9 cellular contexts compared by ENCODE assay signal in the genomic region with DNA sequence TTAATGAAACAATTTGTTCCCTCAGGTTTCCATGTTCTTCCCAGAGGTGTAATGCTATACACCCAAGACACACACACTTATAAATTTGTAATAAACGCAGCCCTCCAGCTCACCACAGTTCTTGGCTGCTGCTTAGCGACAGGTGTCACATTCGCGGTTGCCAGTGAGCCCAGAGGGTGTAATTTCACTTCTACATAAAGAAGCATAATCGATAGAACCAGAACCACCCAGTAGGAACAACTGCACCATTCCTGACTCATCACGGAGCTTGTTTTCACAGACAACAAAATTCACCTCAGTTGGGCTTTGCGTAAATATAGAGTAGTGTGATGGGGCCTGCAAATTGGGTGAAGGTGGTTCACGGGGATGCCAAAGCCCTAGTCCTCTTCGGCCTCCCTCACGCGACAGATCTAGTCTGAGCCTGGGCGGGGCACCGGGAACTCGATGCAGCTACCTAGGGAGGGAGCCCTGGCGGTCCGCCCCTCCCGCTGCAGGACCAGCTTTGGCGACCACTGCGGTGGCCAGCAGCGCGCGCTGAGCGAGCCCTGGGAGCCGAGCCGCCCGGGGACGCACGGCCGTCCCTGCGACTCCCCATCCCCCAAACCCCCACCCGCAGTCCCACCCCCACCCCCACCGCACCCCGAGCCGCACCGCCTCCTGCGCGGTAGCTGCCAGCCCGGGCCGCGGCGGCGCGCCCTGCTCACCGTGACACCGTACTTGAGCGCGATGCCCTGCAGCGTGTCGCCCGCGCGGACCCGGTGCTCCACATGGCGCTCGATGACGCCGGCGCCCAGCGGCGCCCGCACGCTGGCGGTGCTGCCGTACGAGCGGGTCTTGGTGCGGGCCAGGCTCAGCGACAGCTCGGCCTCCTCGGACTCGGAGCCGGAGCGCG. TPM values are rescaled to one million over a fixed set of nuclear protein-coding genes. Genes with fewer than 3 reads are reported as not detected.
A peak's percentile ranks its signal among the peaks of the same experiment; 100 is the strongest.
DNase-seq lines count a peak whose midpoint lies in the region; ATAC-seq, FAIRE-seq and TF ChIP-seq lines count a peak whose summit lies in the region.
"Had no signal": no experiment of that assay in that cellular context is flagged by ENCODE, and none has a peak within 500 bp of the region (broad histone marks: within the 10 kb centered on the region; RNA-seq: fewer than 3 reads in every experiment).

No MANE protein-coding gene starts in this region.

- H3K4me3 Mint-ChIP-seq in IgD-negative memory B cell (peak overlapping the region; percentile 93 to 98 (median 96)), brain (peak overlapping the region; percentile 82 to 90 (median 84))
- peak overlapping the region; percentile 85 for H3K4me3 Mint-ChIP-seq in T-helper 2 cell treated with Interferon-gamma antibody and Interleukin-4, amounts not matched to agents 5 μg/mL and 100 μg/mL, for 36 hours

- peak overlapping the region; percentile 83 to 95 (median 94) for H3K27ac Mint-ChIP-seq in IgD-negative memory B cell
- H3K27ac Mint-ChIP-seq in T-helper 2 cell treated with Interferon-gamma antibody and Interleukin-4, amounts not matched to agents 5 μg/mL and 100 μg/mL, for 36 hours = peak overlapping the region; percentile 70
- H3K27ac Mint-ChIP-seq in brain = peak overlapping the region in 4 of 5 experiments; percentile 52 to 93 (median 90)

- intact Hi-C loops in kidney (cut with DNase I) = no loop called here

- peaks cover 2% of the 10 kb centered on the region for H3K27me3 Mint-ChIP-seq in IgD-negative memory B cell
- H3K27me3 Mint-ChIP-seq in T-helper 2 cell treated with Interferon-gamma antibody and Interleukin-4, amounts not matched to agents 5 μg/mL and 100 μg/mL, for 36 hours (ENCODE audit: low read depth) = peaks cover 3% of the 10 kb centered on the region
- peaks cover 10% of the 10 kb centered on the region for H3K27me3 Mint-ChIP-seq in brain

- DNase-seq in DMS53 (lab: John Stamatoyannopoulos, UW) (peak; percentile 77), kidney (peak; percentile 80)
- DNase-seq in T-helper 2 cell treated with Interferon-gamma antibody and Interleukin-4, amounts not matched to agents 5 μg/mL and 100 μg/mL, for 36 hours (ENCODE audit: low spot score) = peak; percentile 39
- DNase-seq in stimulated activated CD4-positive, alpha-beta T cell treated with anti-CD3 and anti-CD28 coated beads, Interleukin-12 subunit alpha, Interleukin-12 subunit beta, amount 100 ng/mL, for 48 hours (ENCODE audit: low read depth in 2 of 3, low spot score in 1 of 3) = peak in 2 of 3 donors; percentile 38 to 41

- H3K4me1 Mint-ChIP-seq in IgD-negative memory B cell (peaks cover 44 to 55% (median 53%) of the 10 kb centered on the region in 3 donors), brain (peaks cover 27% of the 10 kb centered on the region)
- peaks cover 55% of the 10 kb centered on the region for H3K4me1 Mint-ChIP-seq in T-helper 2 cell treated with Interferon-gamma antibody and Interleukin-4, amounts not matched to agents 5 μg/mL and 100 μg/mL, for 36 hours (ENCODE audit: low read depth)

- peak overlapping the region; percentile 57 to 59 for H3K4me3 ChIP-seq in kidney (ENCODE audit: low read length in 2 of 2)

- peaks cover 6% of the 10 kb centered on the region for H3K36me3 Mint-ChIP-seq in IgD-negative memory B cell
- peaks cover 14% of the 10 kb centered on the region for H3K36me3 Mint-ChIP-seq in T-helper 2 cell treated with Interferon-gamma antibody and Interleukin-4, amounts not matched to agents 5 μg/mL and 100 μg/mL, for 36 hours (ENCODE audit: low read depth)
- H3K36me3 Mint-ChIP-seq in brain = no peaks in the 10 kb centered on the region

- H3K9me3 Mint-ChIP-seq in IgD-negative memory B cell = no peaks in the 10 kb centered on the region
- no peaks in the 10 kb centered on the region for H3K9me3 Mint-ChIP-seq in T-helper 2 cell treated with Interferon-gamma antibody and Interleukin-4, amounts not matched to agents 5 μg/mL and 100 μg/mL, for 36 hours
- no peaks in the 10 kb centered on the region for H3K9me3 Mint-ChIP-seq in brain

- ATAC-seq in GM21381 (IDR thresholded peaks at IDR 0.05; ENCODE audit: unreplicated experiment) (peak; percentile 31), GM18873 (IDR thresholded peaks at IDR 0.05; ENCODE audit: low FRiP score, unreplicated experiment) (no peak)

- H3K9me3 ChIP-seq in kidney (ENCODE audit: control insufficient read depth in 1 of 2, low read length in 2 of 2) = no peaks in the 10 kb centered on the region

- H3K27ac ChIP-seq in kidney (ENCODE audit: low read depth in 2 of 2, low read length in 2 of 2) = peak overlapping the region; percentile 45 to 78

- no peak for FAIRE-seq in kidney (lab: Jason Lieb, UNC)
- FAIRE-seq: endometrium had no signal

- peak overlapping the region; percentile 8 to 74 for H3K9ac ChIP-seq in kidney (ENCODE audit: low read length in 2 of 2)

- peaks cover 0 to 17% of the 10 kb centered on the region in 2 donors for H3K4me1 ChIP-seq in kidney (ENCODE audit: control insufficient read depth in 1 of 2, insufficient read depth in 1 of 2, low read depth in 1 of 2, low read length in 2 of 2)

- TF ChIP-seq CTCF in brain (conservative IDR thresholded peaks at IDR 0.05) = no peak
- TF ChIP-seq CTCF in kidney (IDR thresholded peaks at IDR 0.05; ENCODE audit: borderline replicate concordance, extremely low read depth, insufficient read depth) = no peak

- no peaks in the 10 kb centered on the region for H3K36me3 ChIP-seq in kidney (ENCODE audit: control insufficient read depth in 1 of 2, insufficient read depth in 2 of 2, low read length in 2 of 2)

RNA-seq across cellular contexts. Expression of a gene that starts 0.6 kb away (rescaled TPM):
- 66.6 TPM for polyA plus RNA-seq in IgD-negative memory B cell
- polyA plus RNA-seq in brain (ENCODE audit: insufficient read depth, low read depth, low replicate concordance) = 20.4 TPM
- 11.7 TPM for total RNA-seq in kidney
- polyA plus RNA-seq in kidney (ENCODE audit: insufficient read depth, low read depth, low replicate concordance) = 21.5 TPM

RNA-seq across cellular contexts. Expression of a gene that starts 14.5 kb away (rescaled TPM):
- polyA plus RNA-seq in IgD-negative memory B cell = 6.4 TPM
- 14.9 TPM for polyA plus RNA-seq in brain (ENCODE audit: insufficient read depth, low read depth, low replicate concordance)
- total RNA-seq in kidney = 9.3 TPM
- polyA plus RNA-seq in kidney (ENCODE audit: insufficient read depth, low read depth, low replicate concordance) = 2.5 TPM

RNA-seq across cellular contexts. Expression of a gene that starts 55.6 kb away (rescaled TPM):
- polyA plus RNA-seq in IgD-negative memory B cell (not detected), brain (ENCODE audit: insufficient read depth, low read depth, low replicate concordance) (144 TPM), kidney (ENCODE audit: insufficient read depth, low read depth, low replicate concordance) (0.11 TPM)
- 0.13 TPM for total RNA-seq in kidney

Comparison
In these comparisons a context has a peak if more than half of its experiments do, and no peak if none do; other contexts are left out.
1. RNA of a gene that starts 55.6 kb away (polyA plus RNA-seq): 144 TPM in brain (single experiment); 0.11 TPM in kidney (single experiment) and not detected in IgD-negative memory B cell (single experiment); every median in the first group is over 100 times any median in the second.
2. Peak in every context shown above with its lines, with median percentiles within 50 percentile points of each other: DNase-seq, H3K27ac Mint-ChIP-seq and H3K4me3 Mint-ChIP-seq.